Comparison of ENCODE assay signal across 17 cellular contexts in the genomic region with DNA sequence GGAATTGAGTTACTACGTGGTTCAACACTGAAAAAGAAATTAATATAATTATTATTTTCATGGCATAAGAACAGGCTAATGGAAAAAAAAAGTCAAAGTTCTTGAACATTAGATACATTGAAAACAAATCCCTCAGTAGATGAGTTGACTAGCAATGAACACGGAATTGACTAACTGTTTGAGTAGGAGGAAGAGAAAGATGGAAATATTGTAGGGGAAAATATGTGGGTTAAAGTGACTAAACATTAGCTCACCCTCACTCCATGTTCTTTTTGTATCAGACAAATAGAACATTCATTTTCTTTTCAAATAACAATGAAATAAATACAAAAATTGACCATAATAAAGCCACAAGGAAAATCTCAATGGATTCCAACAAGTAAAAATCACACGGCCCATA.
"Had no signal": no experiment of that assay in that cellular context is flagged by ENCODE, and none has a peak within 500 bp of the region (broad histone marks: within the 10 kb centered on the region; RNA-seq: fewer than 3 reads in every experiment).

No MANE protein-coding gene starts in this region.

- H3K36me3 ChIP-seq: esophagus squamous epithelium, gastroesophageal sphincter, heart right ventricle, tibial nerve, uterus had no signal

- ATAC-seq: activated naive CD8-positive, alpha-beta T cell treated with anti-CD3 and anti-CD28 coated beads, Interleukin-2, amount 50 U/mL, for 24 hours; gastroesophageal sphincter; heart right ventricle; naive thymus-derived CD4-positive, alpha-beta T cell; T-helper 17 cell had no signal

- H3K4me3 ChIP-seq: esophagus squamous epithelium, gastroesophageal sphincter, heart right ventricle, tibial nerve, uterus had no signal

- DNase-seq: activated B cell treated with CpG ODN at 0.5 μM for 24 hours; activated CD4-positive, alpha-beta T cell treated with anti-CD3 and anti-CD28 coated beads for 48 hours; activated naive CD8-positive, alpha-beta T cell treated with anti-CD3 and anti-CD28 coated beads, Interleukin-2, amount 50 U/mL, for 24 hours; caudate nucleus; esophagus squamous epithelium; heart right ventricle; islet precursor cell; naive thymus-derived CD4-positive, alpha-beta T cell; small intestine; stimulated activated CD4-positive, alpha-beta T cell treated with anti-CD3 and anti-CD28 coated beads, Interleukin-4, amount 100 ng/mL, for 24 hours; stimulated activated naive CD4-positive, alpha-beta T cell; substantia nigra; T-helper 17 cell; uterus had no signal

- FAIRE-seq: colon had no signal

- H3K27me3 ChIP-seq: esophagus squamous epithelium, gastroesophageal sphincter, heart right ventricle, tibial nerve, uterus had no signal
